Comparison of ENCODE assay signal across 29 cellular contexts in genomic region chr7:110281362-110281761, GRCh38.
"Had no signal": no experiment of that assay in that cellular context is flagged by ENCODE, and none has a peak within 500 bp of the region (broad histone marks: within the 10 kb centered on the region; RNA-seq: fewer than 3 reads in every experiment).

No MANE protein-coding gene starts in this region.

- H3K9me3 ChIP-seq: ascending aorta had no signal

- H3K27me3 ChIP-seq: ascending aorta, cardiac muscle cell had no signal

- H3K4me3 ChIP-seq: ascending aorta, cardiac muscle cell, K562 had no signal

- FAIRE-seq: K562 had no signal

- H3K9me3 Mint-ChIP-seq: activated CD4-positive, alpha-beta T cell treated with anti-CD3 and anti-CD28 coated beads, Interleukin-2, amount 10 ng/mL, durations not matched to agents 24 days and 14 days; activated CD8-positive, alpha-beta T cell treated with anti-CD3 and anti-CD28 coated beads for 36 hours; activated naive CD4-positive, alpha-beta T cell treated with anti-CD3 and anti-CD28 coated beads, Interleukin-2, amount 50 U/mL, for 24 hours; activated naive CD8-positive, alpha-beta T cell treated with anti-CD3 and anti-CD28 coated beads, Interleukin-2, amount 10 ng/mL, durations not matched to agents 7 days and 5 days; activated T-cell treated with anti-CD3 and anti-CD28 coated beads, Interleukin-2, amount 50 U/mL, for 72 hours; activated T-helper 17 cell treated with anti-CD3 and anti-CD28 coated beads, Interleukin-2, amount 50 U/mL, for 72 hours had no signal

- H3K27me3 Mint-ChIP-seq: activated CD4-positive, alpha-beta T cell treated with anti-CD3 and anti-CD28 coated beads, Interleukin-2, amount 10 ng/mL, durations not matched to agents 24 days and 14 days; activated CD8-positive, alpha-beta T cell treated with anti-CD3 and anti-CD28 coated beads for 36 hours; activated naive CD8-positive, alpha-beta T cell treated with anti-CD3 and anti-CD28 coated beads, Interleukin-2, amount 10 ng/mL, durations not matched to agents 7 days and 5 days; activated T-helper 17 cell treated with anti-CD3 and anti-CD28 coated beads, Interleukin-2, amount 50 U/mL, for 72 hours; central memory CD8-positive, alpha-beta T cell had no signal

- H3K27ac ChIP-seq: ascending aorta, cardiac muscle cell, RWPE1 had no signal

- H3K36me3 Mint-ChIP-seq: activated naive CD4-positive, alpha-beta T cell treated with anti-CD3 and anti-CD28 coated beads, Interleukin-2, amount 50 U/mL, for 24 hours; activated naive CD8-positive, alpha-beta T cell treated with anti-CD3 and anti-CD28 coated beads, Interleukin-2, amount 10 ng/mL, durations not matched to agents 7 days and 5 days had no signal

- DNase-seq: activated CD4-positive, alpha-beta T cell treated with anti-CD3 and anti-CD28 coated beads, Interleukin-2, amount 10 ng/mL, durations not matched to agents 24 days and 14 days; activated CD4-positive, alpha-beta T cell treated with anti-CD3 and anti-CD28 coated beads, Interleukin-2, amount 50 U/mL, for 4 hours; activated CD8-positive, alpha-beta T cell treated with anti-CD3 and anti-CD28 coated beads for 36 hours; activated effector memory CD4-positive, alpha-beta T cell treated with anti-CD3 and anti-CD28 coated beads, Interleukin-2, amount 50 U/mL, for 16 hours; activated naive CD4-positive, alpha-beta T cell; activated naive CD8-positive, alpha-beta T cell treated with anti-CD3 and anti-CD28 coated beads, Interleukin-2, amount 10 ng/mL, durations not matched to agents 7 days and 5 days; activated T-cell treated with anti-CD3 and anti-CD28 coated beads, Interleukin-2, amount 50 U/mL, for 1 hour; activated T-cell treated with anti-CD3 and anti-CD28 coated beads, Interleukin-2, amount 50 U/mL, for 72 hours; amygdala; NCI-H1105; NCI-H1417 treated with DMSO at 0.1 percent for 48 hours; NCI-H1694 treated with DMSO at 0.1 percent for 48 hours; NCI-H2029; NCI-H345; NCI-H510A; NCI-H526; NCI-H774; PC-3; SIG-M5; T1000 had no signal

- ATAC-seq: activated CD8-positive, alpha-beta T cell treated with anti-CD3 and anti-CD28 coated beads for 36 hours; activated T-cell treated with anti-CD3 and anti-CD28 coated beads, Interleukin-2, amount 50 U/mL, for 72 hours; activated T-helper 17 cell treated with anti-CD3 and anti-CD28 coated beads, Interleukin-2, amount 50 U/mL, for 72 hours; K562; PC-3; Right ventricle myocardium inferior; SK-N-SH treated with all-trans-retinoic acid at 6 μM for 48 hours had no signal

- H3K4me3 Mint-ChIP-seq: activated CD4-positive, alpha-beta T cell treated with anti-CD3 and anti-CD28 coated beads, Interleukin-2, amount 10 ng/mL, durations not matched to agents 24 days and 14 days; activated CD8-positive, alpha-beta T cell treated with anti-CD3 and anti-CD28 coated beads for 36 hours; activated naive CD4-positive, alpha-beta T cell treated with anti-CD3 and anti-CD28 coated beads, Interleukin-2, amount 50 U/mL, for 24 hours; activated naive CD8-positive, alpha-beta T cell treated with anti-CD3 and anti-CD28 coated beads, Interleukin-2, amount 10 ng/mL, durations not matched to agents 7 days and 5 days; activated T-cell treated with anti-CD3 and anti-CD28 coated beads, Interleukin-2, amount 50 U/mL, for 72 hours; activated T-helper 17 cell treated with anti-CD3 and anti-CD28 coated beads, Interleukin-2, amount 50 U/mL, for 72 hours; central memory CD8-positive, alpha-beta T cell had no signal

- H3K27ac Mint-ChIP-seq: activated CD4-positive, alpha-beta T cell treated with anti-CD3 and anti-CD28 coated beads, Interleukin-2, amount 10 ng/mL, durations not matched to agents 24 days and 14 days; activated CD8-positive, alpha-beta T cell treated with anti-CD3 and anti-CD28 coated beads for 36 hours; activated naive CD4-positive, alpha-beta T cell treated with anti-CD3 and anti-CD28 coated beads, Interleukin-2, amount 50 U/mL, for 24 hours; activated naive CD8-positive, alpha-beta T cell treated with anti-CD3 and anti-CD28 coated beads, Interleukin-2, amount 10 ng/mL, durations not matched to agents 7 days and 5 days; activated T-cell treated with anti-CD3 and anti-CD28 coated beads, Interleukin-2, amount 50 U/mL, for 72 hours; activated T-helper 17 cell treated with anti-CD3 and anti-CD28 coated beads, Interleukin-2, amount 50 U/mL, for 72 hours had no signal

- H3K4me1 Mint-ChIP-seq: activated CD4-positive, alpha-beta T cell treated with anti-CD3 and anti-CD28 coated beads, Interleukin-2, amount 10 ng/mL, durations not matched to agents 24 days and 14 days; activated naive CD4-positive, alpha-beta T cell treated with anti-CD3 and anti-CD28 coated beads, Interleukin-2, amount 50 U/mL, for 24 hours; activated naive CD8-positive, alpha-beta T cell treated with anti-CD3 and anti-CD28 coated beads, Interleukin-2, amount 10 ng/mL, durations not matched to agents 7 days and 5 days; activated T-helper 17 cell treated with anti-CD3 and anti-CD28 coated beads, Interleukin-2, amount 50 U/mL, for 72 hours; central memory CD8-positive, alpha-beta T cell had no signal

- H3K4me1 ChIP-seq: ascending aorta had no signal

- H3K36me3 ChIP-seq: ascending aorta, cardiac muscle cell had no signal
